Comparison of ENCODE assay signal across 14 cellular contexts in the genomic region with DNA sequence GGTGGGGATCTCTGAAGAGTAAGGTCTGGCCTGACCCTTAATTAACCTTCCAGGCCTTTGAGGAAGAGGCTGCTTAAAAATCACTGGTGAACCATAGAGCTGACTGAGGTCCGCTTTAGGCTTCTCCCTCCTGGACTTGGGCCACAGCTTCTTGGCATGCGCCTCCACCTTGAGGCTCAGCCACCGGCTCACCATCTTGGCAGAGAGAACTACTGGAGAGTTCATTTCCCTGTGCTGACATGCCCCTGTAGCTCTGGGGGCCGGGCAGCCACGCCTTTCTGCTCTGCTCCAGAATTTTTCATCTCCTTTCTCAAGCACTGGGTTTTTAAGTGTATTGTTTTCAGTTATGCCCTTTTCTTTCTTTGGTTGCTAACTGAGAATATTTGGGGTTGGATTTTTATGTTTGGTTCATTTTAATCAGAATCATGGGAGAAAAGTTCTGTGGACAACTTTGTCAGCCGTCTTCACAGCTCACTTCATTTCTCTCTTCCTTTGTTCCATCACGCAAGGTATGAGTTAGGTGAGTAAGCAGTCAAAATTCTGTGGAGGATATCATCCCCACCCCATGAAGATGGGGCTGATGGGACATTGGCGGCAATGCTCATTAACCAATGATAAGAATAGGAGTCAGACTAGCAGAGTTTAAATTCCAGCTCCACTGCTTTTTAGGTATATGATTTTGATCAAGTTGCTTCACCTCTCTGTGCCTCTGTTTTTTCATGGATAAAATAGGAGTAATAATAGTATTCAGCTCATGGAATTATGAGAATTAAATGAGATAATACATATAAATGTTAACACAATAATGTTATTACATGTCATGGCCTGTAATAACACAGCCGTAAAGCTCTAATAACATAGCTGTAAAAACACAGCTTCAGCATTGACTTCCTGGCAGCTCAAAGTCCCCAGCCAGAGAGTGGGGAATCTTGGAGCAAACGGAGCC.
DNase-seq lines count a peak whose midpoint lies in the region; ATAC-seq and TF ChIP-seq lines count a peak whose summit lies in the region.
"Had no signal": no experiment of that assay in that cellular context is flagged by ENCODE, and none has a peak within 500 bp of the region (broad histone marks: within the 10 kb centered on the region; RNA-seq: fewer than 3 reads in every experiment).

No MANE protein-coding gene starts in this region.

- intact Hi-C loops in esophagus muscularis mucosa (cut with DNase I): loop anchor here (5.0 kb wide), 1 partner anchor 104 kb away; no protein-coding TSS in a partner anchor
- intact Hi-C loops in CD8-positive, alpha-beta T cell (cut with DNase I, micrococcal nuclease): no loop called here

- H3K23ac ChIP-seq in mesendoderm (ENCODE audit: low read length): no peak overlapping the region

- POLR2A ChIA-PET in CD8-positive, alpha-beta T cell (lab: Charles Lee): interaction anchor here (1.1 kb wide), 1 partner anchor 139 kb away, joined by 3 read pairs; no protein-coding TSS in a partner anchor

- no peak overlapping the region for H2AK5ac ChIP-seq in mesendoderm (ENCODE audit: low read length)

- H3K9me3 ChIP-seq in esophagus muscularis mucosa: no peaks in the 10 kb centered on the region
- H3K9me3 ChIP-seq in CD8-positive, alpha-beta T cell (ENCODE audit: low read length): no peaks in the 10 kb centered on the region

- no peak overlapping the region for H3K4me2 ChIP-seq in mesendoderm (ENCODE audit: low read length)

- no peak overlapping the region for H3K4me3 Mint-ChIP-seq in osteocyte (ENCODE audit: unreplicated experiment)
- H3K4me3 Mint-ChIP-seq in CD8-positive, alpha-beta T cell: no peak overlapping the region
- H3K4me3 Mint-ChIP-seq: activated naive CD4-positive, alpha-beta T cell treated with anti-CD3 and anti-CD28 coated beads, Interleukin-2, amount 50 U/mL, for 24 hours; stimulated activated naive CD8-positive, alpha-beta T cell treated with anti-CD3 and anti-CD28 coated beads, Interleukin-15, Interleukin-2, amounts not matched to agents 100 ng/mL and 50 ng/mL, for 24 hours had no signal

- H3K4me3 ChIP-seq in esophagus muscularis mucosa (no peak overlapping the region), mesendoderm (ENCODE audit: low read length) (no peak overlapping the region)
- no peak overlapping the region for H3K4me3 ChIP-seq in CD8-positive, alpha-beta T cell (ENCODE audit: low read depth, low read length)

- H3K9me3 Mint-ChIP-seq in osteocyte (ENCODE audit: unreplicated experiment): no peaks in the 10 kb centered on the region
- H3K9me3 Mint-ChIP-seq in CD8-positive, alpha-beta T cell: no peaks in the 10 kb centered on the region
- H3K9me3 Mint-ChIP-seq: activated naive CD4-positive, alpha-beta T cell treated with anti-CD3 and anti-CD28 coated beads, Interleukin-2, amount 50 U/mL, for 24 hours; stimulated activated naive CD8-positive, alpha-beta T cell treated with anti-CD3 and anti-CD28 coated beads, Interleukin-15, Interleukin-2, amounts not matched to agents 100 ng/mL and 50 ng/mL, for 24 hours had no signal

- H3K27me3 ChIP-seq in esophagus muscularis mucosa: no peaks in the 10 kb centered on the region
- no peaks in the 10 kb centered on the region for H3K27me3 ChIP-seq in mesendoderm (ENCODE audit: insufficient read depth, low read length, poor library complexity)
- H3K27me3 ChIP-seq in CD8-positive, alpha-beta T cell (ENCODE audit: insufficient read depth, low read length): no peaks in the 10 kb centered on the region

- peak; percentile 46 for DNase-seq in DMS 273 (lab: John Stamatoyannopoulos, UW; ENCODE audit: unreplicated experiment)
- no peak for DNase-seq in DMS 273 treated with DMSO at 0.1 percent for 48 hours (lab: John Stamatoyannopoulos, UW)
- no peak for DNase-seq in esophagus muscularis mucosa (ENCODE audit: extremely low spot score)
- DNase-seq in osteocyte (ENCODE audit: extremely low spot score, unreplicated experiment): no peak
- DNase-seq in ureter (ENCODE audit: low spot score): peak; percentile 74
- no peak for DNase-seq in mesendoderm
- no peak for DNase-seq in CD8-positive, alpha-beta T cell
- DNase-seq: activated CD4-positive, CD25-positive, alpha-beta regulatory T cell; activated CD8-positive, alpha-beta memory T cell treated with anti-CD3 and anti-CD28 coated beads, Interleukin-2, amount 50 U/mL, for 4 hours; NCI-H2081 had no signal

- ATAC-seq in CD8-positive, alpha-beta T cell: no peak
- no peak for ATAC-seq in GM21360 (IDR thresholded peaks at IDR 0.05; ENCODE audit: unreplicated experiment)

- no peak for TF ChIP-seq EP300 in esophagus muscularis mucosa (IDR thresholded peaks at IDR 0.05)

- peaks cover 25 to 50% (median 47%) of the 10 kb centered on the region in 4 donors for H3K4me1 ChIP-seq in esophagus muscularis mucosa
- H3K4me1 ChIP-seq in mesendoderm (ENCODE audit: control insufficient read depth, low read depth, low read length): no peaks in the 10 kb centered on the region
- no peaks in the 10 kb centered on the region for H3K4me1 ChIP-seq in CD8-positive, alpha-beta T cell (ENCODE audit: insufficient read depth, low read length)

- WGBS in esophagus muscularis mucosa: 57% methylated on average over 10 of the region's 10 CpGs
- no CpG with 5 or more reads among the region's 10 CpGs for WGBS in mesendoderm (ENCODE audit: extremely low coverage, insufficient coverage, low lambda C conversion rate)

- H3K4me1 Mint-ChIP-seq in osteocyte (ENCODE audit: unreplicated experiment): peaks cover 27% of the 10 kb centered on the region
- no peaks in the 10 kb centered on the region for H3K4me1 Mint-ChIP-seq in CD8-positive, alpha-beta T cell (ENCODE audit: low read depth)
- H3K4me1 Mint-ChIP-seq: activated naive CD4-positive, alpha-beta T cell treated with anti-CD3 and anti-CD28 coated beads, Interleukin-2, amount 50 U/mL, for 24 hours had no signal

- no peak overlapping the region for H4K5ac ChIP-seq in mesendoderm (ENCODE audit: low read length)

- peak overlapping the region; percentile 68 for H3K27ac Mint-ChIP-seq in osteocyte (ENCODE audit: unreplicated experiment)
- no peak overlapping the region for H3K27ac Mint-ChIP-seq in CD8-positive, alpha-beta T cell
- H3K27ac Mint-ChIP-seq: activated naive CD4-positive, alpha-beta T cell treated with anti-CD3 and anti-CD28 coated beads, Interleukin-2, amount 50 U/mL, for 24 hours; stimulated activated naive CD8-positive, alpha-beta T cell treated with anti-CD3 and anti-CD28 coated beads, Interleukin-15, Interleukin-2, amounts not matched to agents 100 ng/mL and 50 ng/mL, for 24 hours had no signal

- no peak for TF ChIP-seq POLR2A in esophagus muscularis mucosa (IDR thresholded peaks at IDR 0.05; ENCODE audit: low read depth)

- no peak overlapping the region for H4K8ac ChIP-seq in mesendoderm (ENCODE audit: low read depth, low read length)

- CTCF ChIA-PET in CD8-positive, alpha-beta T cell (lab: Charles Lee): interaction anchor here (0.8 kb wide), 1 partner anchor 21 kb away, joined by 3 read pairs; no protein-coding TSS in a partner anchor

- no peak overlapping the region for H2BK15ac ChIP-seq in mesendoderm (replicated peaks; ENCODE audit: low read depth)

- H3K4ac ChIP-seq in mesendoderm (ENCODE audit: low read depth, low read length): no peak overlapping the region

- H3K27me3 Mint-ChIP-seq in osteocyte (ENCODE audit: unreplicated experiment): no peaks in the 10 kb centered on the region
- peaks cover 2% of the 10 kb centered on the region for H3K27me3 Mint-ChIP-seq in CD8-positive, alpha-beta T cell (ENCODE audit: low read depth)
- H3K27me3 Mint-ChIP-seq: activated naive CD4-positive, alpha-beta T cell treated with anti-CD3 and anti-CD28 coated beads, Interleukin-2, amount 50 U/mL, for 24 hours; stimulated activated naive CD8-positive, alpha-beta T cell treated with anti-CD3 and anti-CD28 coated beads, Interleukin-15, Interleukin-2, amounts not matched to agents 100 ng/mL and 50 ng/mL, for 24 hours had no signal

- peaks cover 43% of the 10 kb centered on the region for H3K36me3 Mint-ChIP-seq in osteocyte (ENCODE audit: unreplicated experiment)
- no peaks in the 10 kb centered on the region for H3K36me3 Mint-ChIP-seq in CD8-positive, alpha-beta T cell
- H3K36me3 Mint-ChIP-seq: activated naive CD4-positive, alpha-beta T cell treated with anti-CD3 and anti-CD28 coated beads, Interleukin-2, amount 50 U/mL, for 24 hours had no signal

- peak overlapping the region; percentile 59 to 65 (median 63) for H3K27ac ChIP-seq in esophagus muscularis mucosa (replicated peaks in 1 of 4)
- no peak overlapping the region for H3K27ac ChIP-seq in mesendoderm (ENCODE audit: low read depth, low read length)
- no peak overlapping the region for H3K27ac ChIP-seq in CD8-positive, alpha-beta T cell (ENCODE audit: low read depth, low read length)
- H3K27ac ChIP-seq: 22Rv1 had no signal

- H3K79me2 ChIP-seq in mesendoderm (ENCODE audit: control insufficient read depth, insufficient read depth, low read length): no peaks in the 10 kb centered on the region

- H3K56ac ChIP-seq in mesendoderm (ENCODE audit: low read length): no peak overlapping the region

- H3K36me3 ChIP-seq in esophagus muscularis mucosa (peaks cover 19 to 93% (median 49%) of the 10 kb centered on the region in 4 donors), mesendoderm (ENCODE audit: control insufficient read depth, insufficient read depth, low read length) (peaks cover 20% of the 10 kb centered on the region)
- no peaks in the 10 kb centered on the region for H3K36me3 ChIP-seq in CD8-positive, alpha-beta T cell (ENCODE audit: insufficient read depth, low read length)

- H3K79me1 ChIP-seq in mesendoderm (ENCODE audit: low read length): peaks cover 4% of the 10 kb centered on the region

- no peak for TF ChIP-seq CTCF in esophagus muscularis mucosa (IDR thresholded peaks at IDR 0.05)
- TF ChIP-seq CTCF in osteocyte (IDR thresholded peaks at IDR 0.05): no peak
- TF ChIP-seq CTCF in CD8-positive, alpha-beta T cell (IDR thresholded peaks at IDR 0.05): no peak

- no peak overlapping the region for H2BK120ac ChIP-seq in mesendoderm (ENCODE audit: low read depth, low read length)

- no peak overlapping the region for H3K9ac ChIP-seq in mesendoderm (ENCODE audit: low read length)

- no peak overlapping the region for H2BK5ac ChIP-seq in mesendoderm (ENCODE audit: low read length)

- no peak overlapping the region for H3K18ac ChIP-seq in mesendoderm (ENCODE audit: low read length)

Comparison
In these comparisons a context has a peak if more than half of its experiments do, and no peak if none do; other contexts are left out.
1. DNase-seq: peak in DMS 273 (single experiment) and ureter (single experiment); none in DMS 273 treated with DMSO at 0.1 percent for 48 hours (single experiment), esophagus muscularis mucosa (single experiment), osteocyte (single experiment), mesendoderm (single experiment) and CD8-positive, alpha-beta T cell (0 of 7).
2. H3K27ac ChIP-seq: peak in esophagus muscularis mucosa (4 of 4); none in mesendoderm (single experiment) and CD8-positive, alpha-beta T cell (single experiment).